Comparison of ENCODE assay signal across 9 cellular contexts in genomic region chr1:96234299-96234698, GRCh38.
DNase-seq lines count a peak whose midpoint lies in the region; ATAC-seq, FAIRE-seq and TF ChIP-seq lines count a peak whose summit lies in the region.
"Had no signal": no experiment of that assay in that cellular context is flagged by ENCODE, and none has a peak within 500 bp of the region (broad histone marks: within the 10 kb centered on the region; RNA-seq: fewer than 3 reads in every experiment).

No MANE protein-coding gene starts in this region.

- DNase-seq in A549 (ENCODE audit: low read depth in 1 of 2, low spot score in 1 of 2) = peak; percentile 0 to 23
- peak; percentile 46 for DNase-seq in LoVo (ENCODE audit: low spot score)
- peak; percentile 15 for DNase-seq in SK-MEL-5 (ENCODE audit: low read depth, low spot score)
- peak; percentile 72 for DNase-seq in hepatocyte (ENCODE audit: low spot score)
- DNase-seq in spleen = no peak
- DNase-seq in dedifferentiated amniotic fluid mesenchymal stem cell (ENCODE audit: extremely low spot score) = no peak

- H3K9me2 ChIP-seq in hepatocyte (replicated peaks; ENCODE audit: insufficient read depth) = no peaks in the 10 kb centered on the region

- H4K20me1 ChIP-seq in hepatocyte (ENCODE audit: insufficient read depth, poor library complexity, severe bottlenecking) = no peaks in the 10 kb centered on the region

- TF ChIP-seq POLR2A in A549 (IDR thresholded peaks at IDR 0.05; ENCODE audit: low read length) (no peak), spleen (IDR thresholded peaks at IDR 0.05) (no peak)

- 7% methylated on average over 6 of the region's 6 CpGs for WGBS in A549 (ENCODE audit: missing lambda C conversion rate)
- WGBS in hepatocyte (ENCODE audit: low lambda C conversion rate, missing lambda C conversion rate) = 28% methylated on average over 6 of the region's 6 CpGs
- 55 to 84% (median 75%) methylated on average over 6 of the region's 6 CpGs for WGBS in spleen, 5 donors

- H3K79me2 ChIP-seq in hepatocyte = no peaks in the 10 kb centered on the region
- H3K79me2 ChIP-seq: parathyroid adenoma had no signal

- H3K9me3 ChIP-seq in A549 = no peaks in the 10 kb centered on the region
- H3K9me3 ChIP-seq in hepatocyte (ENCODE audit: low read depth) = no peaks in the 10 kb centered on the region
- H3K9me3 ChIP-seq in spleen = no peaks in the 10 kb centered on the region

- H2AFZ ChIP-seq in hepatocyte = no peak overlapping the region
- H2AFZ ChIP-seq: parathyroid adenoma had no signal

- in situ Hi-C loops in SK-MEL-5 (cut with HindIII; ENCODE audit: low pct_unique_long_range_greater_than_20kb, low sequenced_read_pairs) = no loop called here

- no peaks in the 10 kb centered on the region for H3K36me3 ChIP-seq in hepatocyte (replicated peaks; ENCODE audit: insufficient read depth, low read depth)
- H3K36me3 ChIP-seq in spleen = no peaks in the 10 kb centered on the region

- TF ChIP-seq EP300 in A549 (IDR thresholded peaks at IDR 0.05) = no peak

- intact Hi-C loops in spleen (cut with DNase I; ENCODE audit: low total_unique reads) = no loop called here

- CTCF ChIA-PET in A549 (lab: Yijun Ruan, JAX) = no interaction called here

- H3K4me2 ChIP-seq in A549 (peak overlapping the region; percentile 55), hepatocyte (peak overlapping the region; percentile 11)

- no peak for FAIRE-seq in A549 (lab: Jason Lieb, UNC)

- TF ChIP-seq CTCF in A549 (IDR thresholded peaks at IDR 0.05) (no peak), hepatocyte (IDR thresholded peaks at IDR 0.05; ENCODE audit: poor library complexity) (no peak), spleen (IDR thresholded peaks at IDR 0.05 in 8 of 11, conservative IDR thresholded peaks at IDR 0.05 in 3 of 11) (no peak)

- H3K4me3 ChIP-seq in A549 (no peak overlapping the region), hepatocyte (no peak overlapping the region), spleen (no peak overlapping the region)

- H3K27me3 ChIP-seq in hepatocyte = no peaks in the 10 kb centered on the region
- no peaks in the 10 kb centered on the region for H3K27me3 ChIP-seq in spleen (replicated peaks in 1 of 7)

- H3K4me1 ChIP-seq in A549 (peaks cover 8% of the 10 kb centered on the region; the same call in 2 of the 3 replicates), hepatocyte (ENCODE audit: insufficient read depth) (peaks cover 2% of the 10 kb centered on the region), spleen (no peaks in the 10 kb centered on the region)
- H3K4me1 ChIP-seq: parathyroid adenoma had no signal

- H3K27ac ChIP-seq in A549 (no peak overlapping the region), hepatocyte (no peak overlapping the region), spleen (no peak overlapping the region)
- H3K27ac ChIP-seq: parathyroid adenoma had no signal

- POLR2A ChIA-PET in A549 (lab: Yijun Ruan, JAX) = no interaction called here

- TF ChIP-seq RAD21 in A549 (conservative IDR thresholded peaks at IDR 0.05 in 1 of 2, IDR thresholded peaks at IDR 0.05 in 1 of 2) = no peak

- ATAC-seq in A549 (peak; percentile 56 to 66; a peak in 4 of 6 replicates), HG02973 (IDR thresholded peaks at IDR 0.05; ENCODE audit: unreplicated experiment) (no peak), GM18870 (IDR thresholded peaks at IDR 0.05; ENCODE audit: unreplicated experiment) (no peak)

TF ChIP-seq in A549, 52 proteins besides CTCF, POLR2A, EP300 and RAD21:
- 0 out of 2 replicates have a peak, but pooled peaks have one; percentile 7 for TF ChIP-seq FOSL2 (IDR thresholded peaks at IDR 0.05)
- TF ChIP-seq FOSL2 (CRISPR knock-in tag; IDR thresholded peaks at IDR 0.05) = peak; percentile 29
- TF ChIP-seq SMC3 (IDR thresholded peaks at IDR 0.05) = no peak

Comparison
In these comparisons a context has a peak if more than half of its experiments do, and no peak if none do; other contexts are left out.
1. ATAC-seq: peak in A549 (2 of 2); none in HG02973 (single experiment) and GM18870 (single experiment).
2. DNase-seq: peak in A549 (2 of 2), LoVo (single experiment), SK-MEL-5 (single experiment) and hepatocyte (single experiment); none in spleen (single experiment) and dedifferentiated amniotic fluid mesenchymal stem cell (single experiment).